In the genomic region with DNA sequence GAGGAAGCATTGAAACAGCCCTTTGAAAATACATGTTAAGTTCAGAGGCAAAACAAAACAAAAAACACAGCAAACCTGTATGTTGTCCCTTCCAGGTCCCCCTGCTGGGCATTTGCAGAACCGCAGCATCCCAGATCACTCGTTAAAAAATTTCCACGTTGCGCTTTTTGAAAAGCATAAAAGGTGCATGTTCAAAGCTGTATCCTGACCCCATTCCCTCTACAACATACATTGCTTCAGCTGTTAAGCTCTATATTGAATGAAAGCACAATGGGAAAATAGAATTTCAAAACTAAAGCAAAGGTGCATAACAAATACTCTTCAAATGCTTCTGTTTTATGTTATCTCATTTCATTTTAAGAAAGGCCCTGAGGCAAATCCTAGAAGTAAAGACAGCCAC, we compare ENCODE assay signal across 9 cellular contexts.
DNase-seq lines count a peak whose midpoint lies in the region; ATAC-seq and TF ChIP-seq lines count a peak whose summit lies in the region.
"Had no signal": no experiment of that assay in that cellular context is flagged by ENCODE, and none has a peak within 500 bp of the region (broad histone marks: within the 10 kb centered on the region; RNA-seq: fewer than 3 reads in every experiment).

No MANE protein-coding gene starts in this region.

- no peaks in the 10 kb centered on the region for H3K9me3 Mint-ChIP-seq in brain
- H3K9me3 Mint-ChIP-seq: naive thymus-derived CD8-positive, alpha-beta T cell had no signal

- peak; percentile 83 to 87 for TF ChIP-seq CTCF in brain (conservative IDR thresholded peaks at IDR 0.05)

- DNase-seq in COR-L47 (lab: John Stamatoyannopoulos, UW) = peak; percentile 17
- peak; percentile 87 for DNase-seq in HT-29 (ENCODE audit: low spot score)
- peak; percentile 29 for DNase-seq in SK-N-DZ (ENCODE audit: low spot score)
- DNase-seq in left kidney (ENCODE audit: low read depth, low spot score) = peak; percentile 75
- DNase-seq in stimulated activated CD8-positive, alpha-beta memory T cell treated with anti-CD3 and anti-CD28 coated beads, Interleukin-7, amount 100 ng/mL, for 48 hours (ENCODE audit: extremely low read depth in 1 of 2, low read depth in 1 of 2) = peak; percentile 2 to 4

- ATAC-seq in HG02571 (IDR thresholded peaks at IDR 0.05; ENCODE audit: unreplicated experiment) = no peak
- ATAC-seq in HG03520 (IDR thresholded peaks at IDR 0.05; ENCODE audit: unreplicated experiment) = no peak
- ATAC-seq: naive thymus-derived CD8-positive, alpha-beta T cell had no signal

- H3K4me3 Mint-ChIP-seq in brain = no peak overlapping the region
- H3K4me3 Mint-ChIP-seq: naive thymus-derived CD8-positive, alpha-beta T cell had no signal

- H3K27me3 Mint-ChIP-seq in brain = peaks cover 3% of the 10 kb centered on the region

- peak overlapping the region in 1 of 5 experiments; percentile 23 for H3K27ac Mint-ChIP-seq in brain
- H3K27ac Mint-ChIP-seq: naive thymus-derived CD8-positive, alpha-beta T cell had no signal

- peaks cover 16% of the 10 kb centered on the region for H3K4me1 Mint-ChIP-seq in brain
- H3K4me1 Mint-ChIP-seq: naive thymus-derived CD8-positive, alpha-beta T cell had no signal

- no peaks in the 10 kb centered on the region for H3K36me3 Mint-ChIP-seq in brain
- H3K36me3 Mint-ChIP-seq: naive thymus-derived CD8-positive, alpha-beta T cell had no signal

Comparison
In these comparisons a context has a peak if more than half of its experiments do, and no peak if none do; other contexts are left out.
1. DNase-seq: peak in every context shown above with its lines; median percentile 87 in HT-29; 75 in left kidney; 29 in SK-N-DZ; 17 in COR-L47; 3 in stimulated activated CD8-positive, alpha-beta memory T cell treated with anti-CD3 and anti-CD28 coated beads, Interleukin-7, amount 100 ng/mL, for 48 hours.